In the genomic region with DNA sequence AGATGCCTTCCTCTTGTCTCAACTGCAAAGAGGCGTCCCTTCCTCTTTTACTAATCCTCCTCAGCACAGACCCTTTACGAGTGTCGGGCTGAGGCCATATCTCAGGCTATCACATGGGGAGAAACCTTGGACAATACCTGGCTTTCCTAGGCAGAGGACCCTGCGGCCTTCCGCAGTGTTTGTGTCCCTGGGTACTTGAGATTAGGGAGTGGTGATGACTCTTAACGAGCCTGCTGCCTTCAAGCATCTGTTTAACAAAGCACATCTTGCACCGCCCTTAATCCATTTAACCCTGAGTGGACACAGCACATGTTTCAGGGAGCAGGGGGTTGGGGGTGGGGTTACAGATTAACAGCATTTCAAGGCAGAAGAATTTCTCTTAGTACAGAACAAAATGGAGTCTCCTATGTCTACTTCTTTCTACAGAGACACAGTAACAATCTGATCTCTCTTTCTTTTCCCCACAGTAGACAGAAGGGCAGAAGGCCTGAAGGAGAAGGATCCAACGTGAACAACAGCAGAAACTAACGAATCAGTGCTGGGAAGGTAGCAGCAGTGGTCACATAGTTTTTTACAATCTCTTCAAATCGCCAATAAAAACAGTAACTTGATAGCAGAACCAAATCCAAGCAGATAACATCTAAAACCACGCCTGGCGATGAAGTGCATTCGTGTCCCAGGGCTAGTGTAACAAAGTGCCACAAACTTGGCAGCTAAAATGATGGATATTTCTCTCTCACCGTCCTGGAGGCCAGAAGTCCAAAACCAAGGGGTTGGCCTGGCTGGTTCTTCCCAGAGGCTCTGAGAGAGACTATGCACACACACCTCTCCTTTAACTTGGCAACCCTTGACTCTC, we compare ENCODE assay signal across 8 cellular contexts.
DNase-seq lines count a peak whose midpoint lies in the region; TF ChIP-seq lines count a peak whose summit lies in the region.
"Not testable (repeated sequence)": the region's sequence is repeated elsewhere in the genome, so short reads cannot be mapped to it uniquely, and the experiment has no call there.

No MANE protein-coding gene starts in this region.

- DNase-seq in DMS79 treated with DMSO at 0.1 percent for 48 hours (lab: John Stamatoyannopoulos, UW) (peak; percentile 81), HEK293T (ENCODE audit: extremely low spot score) (peak; percentile 28), NCI-H2196 (lab: John Stamatoyannopoulos, UW; ENCODE audit: unreplicated experiment) (peak; percentile 11), SJCRH30 (peak in 1 of 2 experiments; percentile 63), WERI-Rb-1 (peak; percentile 73), thyroid gland (peak; percentile 45 to 70)
- DNase-seq in endodermal cell; neural crest cell (ENCODE audit: low read depth, low spot score): not testable (repeated sequence)

- not testable (repeated sequence) for H3K9me3 ChIP-seq in SJCRH30 (replicated peaks); WERI-Rb-1 (ENCODE audit: severe bottlenecking); endodermal cell (ENCODE audit: control insufficient read depth, low read length); thyroid gland

- H3K4me1 ChIP-seq in SJCRH30, result peaks cover 11% of the 10 kb centered on the region
- not testable (repeated sequence) for H3K4me1 ChIP-seq in endodermal cell (ENCODE audit: control insufficient read depth, insufficient read depth, low read length)
- H3K4me1 ChIP-seq in thyroid gland, result peaks cover 19 to 25% of the 10 kb centered on the region in 2 donors

- CTCF ChIA-PET in HEK293T (lab: Yijun Ruan, JAX), result not testable (repeated sequence)

- TF ChIP-seq POLR2A in thyroid gland (IDR thresholded peaks at IDR 0.05), result not testable (repeated sequence)

- H3K27ac Mint-ChIP-seq in endodermal cell (peak overlapping the region; percentile 89), neural crest cell (ENCODE audit: unreplicated experiment) (peak overlapping the region; percentile 2)

- H3K27me3 Mint-ChIP-seq in endodermal cell (ENCODE audit: insufficient read depth); neural crest cell (ENCODE audit: low read depth): not testable (repeated sequence)

- not testable (repeated sequence) for H3K36me3 ChIP-seq in SJCRH30; WERI-Rb-1; endodermal cell (ENCODE audit: control insufficient read depth, insufficient read depth, low read length); thyroid gland

- intact Hi-C loops in thyroid gland (cut with DNase I), result not testable (repeated sequence)

- POLR2A ChIA-PET in HEK293T (lab: Yijun Ruan, JAX), result not testable (repeated sequence)

- H3K27ac ChIP-seq in SJCRH30 (peak overlapping the region; percentile 17; the same call in 1 of the 2 replicates), WERI-Rb-1 (peak overlapping the region; percentile 87), thyroid gland (peak overlapping the region in 2 of 3 donors; percentile 41 to 53)
- not testable (repeated sequence) for H3K27ac ChIP-seq in endodermal cell (ENCODE audit: low read depth, low read length)

- WGBS in endodermal cell (ENCODE audit: insufficient coverage in 1 of 2, insufficient read length in 1 of 2), 2 experiments, result 80 to 92% methylated on average over 5 to 10 of the region's 14 CpGs
- 19 to 36% methylated on average over 14 of the region's 14 CpGs for WGBS in thyroid gland, 2 donors

- H3K4me1 Mint-ChIP-seq in endodermal cell, result peaks cover 22% of the 10 kb centered on the region
- H3K4me1 Mint-ChIP-seq in neural crest cell, result not testable (repeated sequence)

- not testable (repeated sequence) for H3K4me3 ChIP-seq in SJCRH30; WERI-Rb-1 (ENCODE audit: low read depth, low read length); endodermal cell (ENCODE audit: low read length); thyroid gland (replicated peaks in 1 of 3)

- H3K9ac ChIP-seq in endodermal cell (ENCODE audit: extremely low read depth, low read length, poor library complexity, severe bottlenecking), result not testable (repeated sequence)

- H3K9me3 Mint-ChIP-seq in endodermal cell, neural crest cell: not testable (repeated sequence)

- TF ChIP-seq CTCF in WERI-Rb-1 (IDR thresholded peaks at IDR 0.05; ENCODE audit: low read depth, low read length); endodermal cell (conservative IDR thresholded peaks at IDR 0.05); neural crest cell (conservative IDR thresholded peaks at IDR 0.05); thyroid gland (IDR thresholded peaks at IDR 0.05): not testable (repeated sequence)

- not testable (repeated sequence) for H3K27me3 ChIP-seq in SJCRH30; WERI-Rb-1 (ENCODE audit: insufficient read depth, low read depth, severe bottlenecking); endodermal cell (ENCODE audit: control insufficient read depth, insufficient read depth, low read length, poor library complexity, severe bottlenecking); thyroid gland

- H3K4me3 Mint-ChIP-seq in endodermal cell, result peak overlapping the region; percentile 12
- not testable (repeated sequence) for H3K4me3 Mint-ChIP-seq in neural crest cell

- H3K36me3 Mint-ChIP-seq in endodermal cell (ENCODE audit: low read depth); neural crest cell (ENCODE audit: low read depth): not testable (repeated sequence)

TF ChIP-seq in HEK293T, 16 proteins besides CTCF, POLR2A, EP300 and RAD21:
- 0 out of 2 replicates have a peak, but pooled peaks have one; percentile 26 for TF ChIP-seq L3MBTL2 (conservative IDR thresholded peaks at IDR 0.05)
